ENCODE assay signal across 16 cellular contexts in genomic region chr1:236396665-236397043, GRCh38. TPM values are rescaled to one million over a fixed set of nuclear protein-coding genes. Genes with fewer than 3 reads are reported as not detected.
DNase-seq lines count a peak whose midpoint lies in the region; ATAC-seq and TF ChIP-seq lines count a peak whose summit lies in the region.
"Had no signal": no experiment of that assay in that cellular context is flagged by ENCODE, and none has a peak within 500 bp of the region (broad histone marks: within the 10 kb centered on the region; RNA-seq: fewer than 3 reads in every experiment).

No MANE protein-coding gene starts in this region.

- no peak overlapping the region for H3K27ac Mint-ChIP-seq in CD8-positive, alpha-beta T cell
- H3K27ac Mint-ChIP-seq in activated naive CD8-positive, alpha-beta T cell treated with anti-CD3 and anti-CD28 coated beads for 36 hours: no peak overlapping the region
- peak overlapping the region in 1 of 9 donors; percentile 81 for H3K27ac Mint-ChIP-seq in naive thymus-derived CD4-positive, alpha-beta T cell

- H3K9me2 ChIP-seq in PC-9 (ENCODE audit: insufficient read depth): no peaks in the 10 kb centered on the region

- no peaks in the 10 kb centered on the region for H3K9me3 Mint-ChIP-seq in CD8-positive, alpha-beta T cell
- no peaks in the 10 kb centered on the region for H3K9me3 Mint-ChIP-seq in activated naive CD8-positive, alpha-beta T cell treated with anti-CD3 and anti-CD28 coated beads for 36 hours
- H3K9me3 Mint-ChIP-seq in naive thymus-derived CD4-positive, alpha-beta T cell: no peaks in the 10 kb centered on the region

- H3K27me3 Mint-ChIP-seq in CD8-positive, alpha-beta T cell (ENCODE audit: low read depth): peaks cover 47% of the 10 kb centered on the region
- peaks cover 78% of the 10 kb centered on the region for H3K27me3 Mint-ChIP-seq in activated naive CD8-positive, alpha-beta T cell treated with anti-CD3 and anti-CD28 coated beads for 36 hours
- peaks cover 28 to 59% (median 51%) of the 10 kb centered on the region in 5 donors for H3K27me3 Mint-ChIP-seq in naive thymus-derived CD4-positive, alpha-beta T cell

- H3K4me1 ChIP-seq in CD8-positive, alpha-beta T cell (ENCODE audit: insufficient read depth, low read length): peaks cover 5% of the 10 kb centered on the region
- H3K4me1 ChIP-seq in HAP-1: peaks cover 19% of the 10 kb centered on the region
- H3K4me1 ChIP-seq in naive thymus-derived CD4-positive, alpha-beta T cell (ENCODE audit: control insufficient read depth in 2 of 2, insufficient read depth in 2 of 2, low read length in 2 of 2): peaks cover 3 to 10% of the 10 kb centered on the region in 2 donors
- H3K4me1 ChIP-seq in ovary (ENCODE audit: insufficient read depth): no peaks in the 10 kb centered on the region
- H3K4me1 ChIP-seq in PC-9 (replicated peaks; ENCODE audit: insufficient read depth): peaks cover 12% of the 10 kb centered on the region

- in situ Hi-C loops in HAP-1 (cut with MboI; ENCODE audit: low sequenced_read_pairs): no loop called here

- no peak for TF ChIP-seq CTCF in CD8-positive, alpha-beta T cell (IDR thresholded peaks at IDR 0.05)
- TF ChIP-seq CTCF in ovary (IDR thresholded peaks at IDR 0.05) (no peak), PC-9 (conservative IDR thresholded peaks at IDR 0.05) (no peak)

- peaks cover 16% of the 10 kb centered on the region for H3K4me1 Mint-ChIP-seq in CD8-positive, alpha-beta T cell (ENCODE audit: low read depth)
- H3K4me1 Mint-ChIP-seq in activated naive CD8-positive, alpha-beta T cell treated with anti-CD3 and anti-CD28 coated beads for 36 hours: peaks cover 19% of the 10 kb centered on the region
- peaks cover 15 to 41% (median 22%) of the 10 kb centered on the region in 7 donors for H3K4me1 Mint-ChIP-seq in naive thymus-derived CD4-positive, alpha-beta T cell

- TF ChIP-seq POLR2A in ovary (IDR thresholded peaks at IDR 0.05): no peak

- H2AFZ ChIP-seq in PC-9: no peak overlapping the region

- TF ChIP-seq EP300 in ovary (IDR thresholded peaks at IDR 0.05): no peak

- DNase-seq in CD8-positive, alpha-beta T cell: no peak
- DNase-seq in HAP-1 (ENCODE audit: low spot score in 2 of 2) (no peak), NCI-H82 (lab: John Stamatoyannopoulos, UW) (no peak), ovary (no peak), PC-9 (no peak), NCI-H1930 (lab: John Stamatoyannopoulos, UW) (no peak)
- DNase-seq in activated naive CD8-positive, alpha-beta T cell treated with anti-CD3 and anti-CD28 coated beads for 36 hours: no peak
- no peak for DNase-seq in naive thymus-derived CD4-positive, alpha-beta T cell
- DNase-seq: NCI-H1048, NCI-H2171, posterior cingulate gyrus, SHP77, T1000 had no signal

- H4K20me1 ChIP-seq in PC-9 (ENCODE audit: insufficient read depth): no peaks in the 10 kb centered on the region

- H3K79me2 ChIP-seq in PC-9 (ENCODE audit: low read depth): no peaks in the 10 kb centered on the region

- intact Hi-C loops in CD8-positive, alpha-beta T cell (cut with DNase I, micrococcal nuclease): no loop called here
- intact Hi-C loops in naive thymus-derived CD4-positive, alpha-beta T cell (cut with micrococcal nuclease): loop anchor here in 1 of 2 donors (5.0 kb wide), 1 partner anchor 206 kb away; the partner anchor contains the start of gene HEATR1
- intact Hi-C loops in ovary (cut with DNase I) (no loop called here), PC-9 (cut with micrococcal nuclease; ENCODE audit: unreplicated experiment) (no loop called here)

- no peaks in the 10 kb centered on the region for H3K27me3 ChIP-seq in CD8-positive, alpha-beta T cell (ENCODE audit: insufficient read depth, low read length)
- H3K27me3 ChIP-seq in HAP-1 (ENCODE audit: low read depth) (no peaks in the 10 kb centered on the region), ovary (no peaks in the 10 kb centered on the region), PC-9 (ENCODE audit: insufficient read depth, low read depth) (no peaks in the 10 kb centered on the region)
- H3K27me3 ChIP-seq in naive thymus-derived CD4-positive, alpha-beta T cell (ENCODE audit: control insufficient read depth in 2 of 2, insufficient read depth in 2 of 2, low read length in 2 of 2): peaks cover 0 to 5% of the 10 kb centered on the region in 2 donors

- H3K4me3 ChIP-seq in CD8-positive, alpha-beta T cell (ENCODE audit: low read depth, low read length): no peak overlapping the region
- peak overlapping the region; percentile 80 for H3K4me3 ChIP-seq in HAP-1
- H3K4me3 ChIP-seq in naive thymus-derived CD4-positive, alpha-beta T cell (ENCODE audit: low read length): no peak overlapping the region
- no peak overlapping the region for H3K4me3 ChIP-seq in ovary
- no peak overlapping the region for H3K4me3 ChIP-seq in PC-9

- WGBS in ovary, 3 donors: 89 to 95% (median 90%) methylated on average over 2 of the region's 2 CpGs

- CTCF ChIA-PET in CD8-positive, alpha-beta T cell (lab: Charles Lee): no interaction called here
- CTCF ChIA-PET in naive thymus-derived CD4-positive, alpha-beta T cell (lab: Charles Lee): no interaction called here
- CTCF ChIA-PET in PC-9 (lab: Charles Lee): no interaction called here

- H3K4me3 Mint-ChIP-seq in CD8-positive, alpha-beta T cell: peak overlapping the region; percentile 85
- peak overlapping the region; percentile 86 for H3K4me3 Mint-ChIP-seq in activated naive CD8-positive, alpha-beta T cell treated with anti-CD3 and anti-CD28 coated beads for 36 hours
- peak overlapping the region; percentile 71 to 94 (median 86) for H3K4me3 Mint-ChIP-seq in naive thymus-derived CD4-positive, alpha-beta T cell

- H3K36me3 ChIP-seq in CD8-positive, alpha-beta T cell (ENCODE audit: insufficient read depth, low read length): no peaks in the 10 kb centered on the region
- H3K36me3 ChIP-seq in HAP-1 (replicated peaks) (no peaks in the 10 kb centered on the region), ovary (no peaks in the 10 kb centered on the region), PC-9 (ENCODE audit: low read depth) (no peaks in the 10 kb centered on the region)
- no peaks in the 10 kb centered on the region for H3K36me3 ChIP-seq in naive thymus-derived CD4-positive, alpha-beta T cell (ENCODE audit: control insufficient read depth in 2 of 3, insufficient read depth in 3 of 3, low read length in 3 of 3)

- H3F3A ChIP-seq in PC-9 (ENCODE audit: insufficient read depth, low read depth): peaks cover 10% of the 10 kb centered on the region; the same call in 1 of the 2 replicates

- ATAC-seq in CD8-positive, alpha-beta T cell: no peak
- ATAC-seq in naive thymus-derived CD4-positive, alpha-beta T cell: no peak
- ATAC-seq: GM12878, HCT116 had no signal

- no TSS peak for BruUV-seq in PC-9 (replicated peaks; lab: Mats Ljungman, UMichigan)

- POLR2A ChIA-PET in CD8-positive, alpha-beta T cell (lab: Charles Lee): no interaction called here
- POLR2A ChIA-PET in naive thymus-derived CD4-positive, alpha-beta T cell (lab: Charles Lee): no interaction called here
- POLR2A ChIA-PET in PC-9 (lab: Charles Lee; ENCODE audit: unreplicated experiment): no interaction called here

- peaks cover 3% of the 10 kb centered on the region for H3K36me3 Mint-ChIP-seq in CD8-positive, alpha-beta T cell
- H3K36me3 Mint-ChIP-seq in activated naive CD8-positive, alpha-beta T cell treated with anti-CD3 and anti-CD28 coated beads for 36 hours: no peaks in the 10 kb centered on the region
- peaks cover 0 to 8% (median 3%) of the 10 kb centered on the region in 5 donors for H3K36me3 Mint-ChIP-seq in naive thymus-derived CD4-positive, alpha-beta T cell

- no peaks in the 10 kb centered on the region for H3K9me3 ChIP-seq in CD8-positive, alpha-beta T cell (ENCODE audit: low read length)
- H3K9me3 ChIP-seq in HAP-1: no peaks in the 10 kb centered on the region
- H3K9me3 ChIP-seq in naive thymus-derived CD4-positive, alpha-beta T cell (ENCODE audit: control insufficient read depth in 2 of 3, low read length in 3 of 3): no peaks in the 10 kb centered on the region
- no peaks in the 10 kb centered on the region for H3K9me3 ChIP-seq in ovary
- H3K9me3 ChIP-seq in PC-9 (ENCODE audit: insufficient read depth, low read depth): no peaks in the 10 kb centered on the region

- no peak overlapping the region for H3K27ac ChIP-seq in CD8-positive, alpha-beta T cell (ENCODE audit: low read depth, low read length)
- no peak overlapping the region for H3K27ac ChIP-seq in naive thymus-derived CD4-positive, alpha-beta T cell (ENCODE audit: low read depth, low read length)
- no peak overlapping the region for H3K27ac ChIP-seq in ovary
- no peak overlapping the region for H3K27ac ChIP-seq in PC-9
- H3K27ac ChIP-seq: C4-2B had no signal

- H3K4me2 ChIP-seq in PC-9: no peak overlapping the region

RNA-seq across cellular contexts. Expression of gene EDARADD, which starts 2.6 kb away (rescaled TPM):
- 1 to 10 TPM; 1.2 to 1.5 TPM for total RNA-seq in CD8-positive, alpha-beta T cell
- 1 to 10 TPM; 1.6 TPM for total RNA-seq in activated naive CD8-positive, alpha-beta T cell treated with anti-CD3 and anti-CD28 coated beads for 36 hours
- total RNA-seq in naive thymus-derived CD4-positive, alpha-beta T cell: 1 to 10 TPM in 2 of 5 experiments, under 1 TPM in 3; 0.38 to 6.6 (median 0.73) TPM
- not detected for polyA plus RNA-seq in naive thymus-derived CD4-positive, alpha-beta T cell
- total RNA-seq in ovary (1 to 10 TPM in 1 of 7 donors, under 1 TPM in 6; 0.42 to 2.9 (median 0.51) TPM), PC-9 (2021) (not detected in 2 replicates)
- polyA plus RNA-seq in ovary: 1 to 10 TPM in 1 of 2 donors, under 1 TPM in 1; 0.29 to 1.1 TPM
